ENCODE assay signal across 8 cellular contexts in genomic region chr5:132293992-132294727, GRCh38. TPM values are rescaled to one million over a fixed set of nuclear protein-coding genes. Genes with fewer than 3 reads are reported as not detected.
DNase-seq lines count a peak whose midpoint lies in the region; FAIRE-seq and TF ChIP-seq lines count a peak whose summit lies in the region.

Gene SLC22A4, plus strand, starts transcription at chr5:132294394. Its CDS starts 223 bp downstream, at chr5:132294617.

- peak within 1 kb of the TSS; percentile 85 for H2AFZ ChIP-seq in Loucy (ENCODE audit: low read length)

- no peaks in the 10 kb centered on the region for H3K79me2 ChIP-seq in Loucy (ENCODE audit: insufficient read depth, low read length)

- no peaks in the 10 kb centered on the region for H3K9me2 ChIP-seq in Loucy (replicated peaks; ENCODE audit: low read depth, low read length)

- peak within 1 kb of the TSS; percentile 98 for H3K27ac ChIP-seq in SJCRH30
- peak within 1 kb of the TSS; percentile 88 for H3K27ac ChIP-seq in suprapubic skin

- FAIRE-seq in H54 (lab: Jason Lieb, UNC): no peak

- TF ChIP-seq CTCF in Loucy (conservative IDR thresholded peaks at IDR 0.05; ENCODE audit: low read length) (0 out of 2 replicates have a peak, but pooled peaks have one; percentile 3), suprapubic skin (IDR thresholded peaks at IDR 0.05) (no peak)

- TF ChIP-seq EP300 in suprapubic skin (IDR thresholded peaks at IDR 0.05): no peak

- TF ChIP-seq POLR2A in H54 (IDR thresholded peaks at IDR 0.05; ENCODE audit: low read depth, low read length) (peak; percentile 63), suprapubic skin (IDR thresholded peaks at IDR 0.05) (peak in 1 of 2 donors; percentile 76)

- no peaks in the 10 kb centered on the region for H3K36me3 ChIP-seq in Loucy (ENCODE audit: insufficient read depth, low read length)
- no peaks in the 10 kb centered on the region for H3K36me3 ChIP-seq in SJCRH30
- H3K36me3 ChIP-seq in suprapubic skin: no peaks in the 10 kb centered on the region

- peak within 1 kb of the TSS; percentile 79 for H3K9ac ChIP-seq in Loucy (ENCODE audit: low read depth, low read length, poor library complexity, severe bottlenecking)

- DNase-seq in ELF-1 (ENCODE audit: low read depth, low spot score) (peak; percentile 95), H54 (ENCODE audit: insufficient read length, low spot score) (peak; percentile 91), SJCRH30 (peak; percentile 97), germinal center (ENCODE audit: low spot score) (peak; percentile 75), non-pigmented ciliary epithelial cell (ENCODE audit: low read depth) (peak; percentile 64), suprapubic skin (ENCODE audit: low spot score in 2 of 2) (peak; percentile 95)
- peak; percentile 81 for DNase-seq in activated naive CD4-positive, alpha-beta T cell treated with anti-CD3 and anti-CD28 coated beads, Interleukin-2, amount 50 U/mL, for 16 hours

- H3F3A ChIP-seq in Loucy (ENCODE audit: low read depth): no peaks in the 10 kb centered on the region

- no peaks in the 10 kb centered on the region for H4K20me1 ChIP-seq in Loucy (ENCODE audit: insufficient read depth, low read length, poor library complexity, severe bottlenecking)

- H3K27me3 ChIP-seq in Loucy (ENCODE audit: insufficient read depth, low read length, poor library complexity, severe bottlenecking) (no peaks in the 10 kb centered on the region), SJCRH30 (no peaks in the 10 kb centered on the region), suprapubic skin (no peaks in the 10 kb centered on the region)

- WGBS in suprapubic skin: 0% methylated on average over 13 of the region's 63 CpGs

- peak within 1 kb of the TSS; percentile 77 for H3K4me3 ChIP-seq in Loucy (ENCODE audit: low read length, poor library complexity, severe bottlenecking)
- H3K4me3 ChIP-seq in SJCRH30: peak within 1 kb of the TSS; percentile 70
- peak within 1 kb of the TSS; percentile 66 for H3K4me3 ChIP-seq in suprapubic skin

- peak within 1 kb of the TSS; percentile 76 for H3K4me2 ChIP-seq in Loucy (ENCODE audit: low read depth, low read length, poor library complexity, severe bottlenecking)

- H3K9me3 ChIP-seq in Loucy (ENCODE audit: insufficient read depth, low read depth, low read length) (no peaks in the 10 kb centered on the region), SJCRH30 (replicated peaks) (no peaks in the 10 kb centered on the region), suprapubic skin (no peaks in the 10 kb centered on the region)

- H3K4me1 ChIP-seq in Loucy (ENCODE audit: insufficient read depth, low read length, poor library complexity, severe bottlenecking) (peaks cover 16% of the 10 kb centered on the region), SJCRH30 (peaks cover 2% of the 10 kb centered on the region; the same call in 1 of the 2 replicates), suprapubic skin (peaks cover 28% of the 10 kb centered on the region)

RNA-seq across cellular contexts. Expression of gene SLC22A4, which starts in this region (rescaled TPM):
- 0.28 and 1.1 TPM in 2 replicates for total RNA-seq in SJCRH30 (2014; rRNA removed; shearing (Covaris generic))
- 1 to 10 TPM in 3 of 4 donors, under 1 TPM in 1; 0.32 to 1.9 (median 1.3) TPM for total RNA-seq in suprapubic skin

Comparison
In these comparisons a context has a peak if more than half of its experiments do, and no peak if none do; other contexts are left out.
1. Peak in every context shown above with its lines: DNase-seq, H3K4me3 ChIP-seq and H3K27ac ChIP-seq.